Comparison of ENCODE assay signal across 11 cellular contexts in the genomic region with DNA sequence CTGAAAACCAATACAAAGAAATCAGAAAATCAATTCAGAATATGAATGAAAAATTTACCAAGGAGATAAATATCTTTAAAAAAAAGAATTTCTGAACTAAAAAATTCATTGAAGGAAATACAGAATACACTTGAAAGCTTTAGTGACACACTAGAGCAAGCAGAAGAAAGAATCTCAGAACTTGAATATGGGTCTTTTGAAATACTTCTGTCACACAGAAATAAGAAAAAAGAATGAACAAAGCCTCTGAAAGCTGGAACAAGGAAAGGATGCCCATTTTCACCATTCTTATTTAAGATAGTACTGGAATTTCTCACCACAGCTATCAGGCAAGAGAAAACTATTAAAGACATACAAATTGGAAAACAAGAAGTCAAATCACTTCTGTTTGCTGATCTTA.
"Had no signal": no experiment of that assay in that cellular context is flagged by ENCODE, and none has a peak within 500 bp of the region (broad histone marks: within the 10 kb centered on the region; RNA-seq: fewer than 3 reads in every experiment).

No MANE protein-coding gene starts in this region.

- FAIRE-seq: H1, H54 had no signal

- H3K4me1 ChIP-seq: HAP-1 had no signal

- ATAC-seq: GM23338, HCT116 had no signal

- H3K36me3 ChIP-seq: HAP-1 had no signal

- H3K4me3 ChIP-seq: GM23248, GM23338, HAP-1 had no signal

- H3K4me2 ChIP-seq: GM23338 had no signal

- H3K27ac ChIP-seq: GM23248 had no signal

- H2AFZ ChIP-seq: GM23248, GM23338 had no signal

- DNase-seq: GM23248, GOT3, H7, H9, HCEC 1CT, HFFc6 had no signal

- H3K9ac ChIP-seq: GM23248 had no signal
